In the genomic region with DNA sequence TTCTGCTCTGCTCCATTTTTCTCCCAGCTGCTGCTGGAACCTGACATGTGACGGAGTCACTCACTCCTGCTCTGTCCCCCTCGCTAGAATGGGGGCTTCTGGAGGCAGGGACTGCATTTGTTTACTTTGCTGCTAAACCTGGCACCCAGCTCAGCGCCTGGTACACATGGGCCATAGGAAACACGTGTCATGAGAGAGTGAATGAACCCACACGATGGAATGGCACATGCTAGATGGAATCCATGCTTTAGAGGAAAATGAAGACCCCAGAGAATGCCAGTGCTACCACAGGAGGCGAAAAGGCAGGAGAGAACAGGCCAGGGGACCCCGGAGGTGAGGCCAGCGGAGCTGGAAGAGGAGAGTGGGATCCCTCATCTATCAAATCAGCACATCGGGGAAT, we compare ENCODE assay signal across 31 cellular contexts.
"Had no signal": no experiment of that assay in that cellular context is flagged by ENCODE, and none has a peak within 500 bp of the region (broad histone marks: within the 10 kb centered on the region; RNA-seq: fewer than 3 reads in every experiment).

No MANE protein-coding gene starts in this region.

- H3K27ac ChIP-seq: neural progenitor cell, ovary, parathyroid adenoma, psoas muscle, skin epidermis, spleen, suprapubic skin, testis, tibial artery, transverse colon, upper lobe of right lung, uterus had no signal

- H3K9ac ChIP-seq: neural progenitor cell, parathyroid adenoma had no signal

- H3K4me3 Mint-ChIP-seq: natural killer cell; nephron; stimulated activated memory B cell treated with anti-CD40 and anti-IgM and Interleukin-4, amounts not matched to agents 10 μg/mL and 1 μg/mL and 100 μg/mL, for 72 hours; stimulated activated naive CD8-positive, alpha-beta T cell treated with anti-CD3 and anti-CD28 coated beads, Interleukin-15, amount 100 ng/mL, for 72 hours; type B pancreatic cell had no signal

- H3K79me2 ChIP-seq: parathyroid adenoma had no signal

- H3K9me3 ChIP-seq: ovary, psoas muscle, spleen, suprapubic skin, testis, tibial artery, transverse colon, upper lobe of right lung, uterus had no signal

- H3K27me3 ChIP-seq: neural progenitor cell, ovary, suprapubic skin, testis, tibial artery, transverse colon, upper lobe of right lung, uterus had no signal

- DNase-seq: natural killer cell; occipital lobe; ovary; posterior cingulate gyrus; psoas muscle; right cardiac atrium; spleen; stimulated activated CD4-positive, alpha-beta T cell treated with anti-CD3 and anti-CD28 coated beads, Interleukin-12 subunit alpha, Interleukin-12 subunit beta, amount 100 ng/mL, for 4 hours; stimulated activated CD4-positive, alpha-beta T cell treated with anti-CD3 and anti-CD28 coated beads, Interleukin-1b, Interleukin-23, amount 100 ng/mL, for 48 hours; stimulated activated CD4-positive, alpha-beta T cell treated with anti-CD3 and anti-CD28 coated beads, Interleukin-4, amount 100 ng/mL, for 1 hour; stimulated activated CD4-positive, alpha-beta T cell treated with anti-CD3 and anti-CD28 coated beads, Interleukin-4, amount 100 ng/mL, for 4 hours; stimulated activated CD8-positive, alpha-beta memory T cell treated with anti-CD3 and anti-CD28 coated beads, Interleukin-4, amount 100 ng/mL, for 48 hours; stimulated activated naive CD4-positive, alpha-beta T cell; stimulated activated naive CD8-positive, alpha-beta T cell treated with anti-CD3 and anti-CD28 coated beads, Interleukin-15, amount 100 ng/mL, for 72 hours; stimulated activated naive CD8-positive, alpha-beta T cell treated with anti-CD3 and anti-CD28 coated beads, Interleukin-15, Interleukin-2, amounts not matched to agents 100 U/mL and 50 U/mL, for 24 hours; substantia nigra; testis; tibial artery; transverse colon; upper lobe of right lung; uterus had no signal

- H3K36me3 ChIP-seq: neural progenitor cell, ovary, spleen, suprapubic skin, tibial artery, transverse colon, upper lobe of right lung, uterus had no signal

- ATAC-seq: natural killer cell; psoas muscle; right cardiac atrium; sciatic nerve; stimulated activated naive CD8-positive, alpha-beta T cell treated with anti-CD3 and anti-CD28 coated beads, Interleukin-15, amount 100 ng/mL, for 72 hours; stimulated activated naive CD8-positive, alpha-beta T cell treated with anti-CD3 and anti-CD28 coated beads, Interleukin-15, Interleukin-2, amounts not matched to agents 100 U/mL and 50 U/mL, for 24 hours; upper lobe of right lung had no signal

- H3K9me3 Mint-ChIP-seq: natural killer cell; nephron; neural progenitor cell; stimulated activated memory B cell treated with anti-CD40 and anti-IgM and Interleukin-4, amounts not matched to agents 10 μg/mL and 1 μg/mL and 100 μg/mL, for 72 hours; stimulated activated naive CD8-positive, alpha-beta T cell treated with anti-CD3 and anti-CD28 coated beads, Interleukin-15, amount 100 ng/mL, for 72 hours; type B pancreatic cell had no signal

- H3K36me3 Mint-ChIP-seq: natural killer cell; neural progenitor cell; stimulated activated memory B cell treated with anti-CD40 and anti-IgM and Interleukin-4, amounts not matched to agents 10 μg/mL and 1 μg/mL and 100 μg/mL, for 72 hours; type B pancreatic cell had no signal

- H3K4me1 Mint-ChIP-seq: natural killer cell; stimulated activated memory B cell treated with anti-CD40 and anti-IgM and Interleukin-4, amounts not matched to agents 10 μg/mL and 1 μg/mL and 100 μg/mL, for 72 hours; stimulated activated naive CD8-positive, alpha-beta T cell treated with anti-CD3 and anti-CD28 coated beads, Interleukin-15, amount 100 ng/mL, for 72 hours had no signal

- H3K27ac Mint-ChIP-seq: natural killer cell; neural progenitor cell; progenitor cell of endocrine pancreas; stimulated activated memory B cell treated with anti-CD40 and anti-IgM and Interleukin-4, amounts not matched to agents 10 μg/mL and 1 μg/mL and 100 μg/mL, for 72 hours; stimulated activated naive CD8-positive, alpha-beta T cell treated with anti-CD3 and anti-CD28 coated beads, Interleukin-15, amount 100 ng/mL, for 72 hours; type B pancreatic cell had no signal

- H3K4me1 ChIP-seq: parathyroid adenoma, psoas muscle, spleen, suprapubic skin, testis, tibial artery, transverse colon, upper lobe of right lung, uterus had no signal

- H3K4me3 ChIP-seq: neural progenitor cell, ovary, psoas muscle, skin epidermis, smooth muscle cell, spleen, suprapubic skin, testis, tibial artery, transverse colon, upper lobe of right lung, uterus had no signal

- H3K4me2 ChIP-seq: neural progenitor cell, smooth muscle cell had no signal

- H2AFZ ChIP-seq: neural progenitor cell, parathyroid adenoma had no signal
